ENCODE assay signal across 1 cellular context in genomic region chr2:225017713-225018112, GRCh38.
TF ChIP-seq lines count a peak whose summit lies in the region.

No MANE protein-coding gene starts in this region.

TF ChIP-seq in liver, 16 proteins besides CTCF, POLR2A, EP300 and RAD21 (continued from another document):
- TF ChIP-seq, protein P1, sequence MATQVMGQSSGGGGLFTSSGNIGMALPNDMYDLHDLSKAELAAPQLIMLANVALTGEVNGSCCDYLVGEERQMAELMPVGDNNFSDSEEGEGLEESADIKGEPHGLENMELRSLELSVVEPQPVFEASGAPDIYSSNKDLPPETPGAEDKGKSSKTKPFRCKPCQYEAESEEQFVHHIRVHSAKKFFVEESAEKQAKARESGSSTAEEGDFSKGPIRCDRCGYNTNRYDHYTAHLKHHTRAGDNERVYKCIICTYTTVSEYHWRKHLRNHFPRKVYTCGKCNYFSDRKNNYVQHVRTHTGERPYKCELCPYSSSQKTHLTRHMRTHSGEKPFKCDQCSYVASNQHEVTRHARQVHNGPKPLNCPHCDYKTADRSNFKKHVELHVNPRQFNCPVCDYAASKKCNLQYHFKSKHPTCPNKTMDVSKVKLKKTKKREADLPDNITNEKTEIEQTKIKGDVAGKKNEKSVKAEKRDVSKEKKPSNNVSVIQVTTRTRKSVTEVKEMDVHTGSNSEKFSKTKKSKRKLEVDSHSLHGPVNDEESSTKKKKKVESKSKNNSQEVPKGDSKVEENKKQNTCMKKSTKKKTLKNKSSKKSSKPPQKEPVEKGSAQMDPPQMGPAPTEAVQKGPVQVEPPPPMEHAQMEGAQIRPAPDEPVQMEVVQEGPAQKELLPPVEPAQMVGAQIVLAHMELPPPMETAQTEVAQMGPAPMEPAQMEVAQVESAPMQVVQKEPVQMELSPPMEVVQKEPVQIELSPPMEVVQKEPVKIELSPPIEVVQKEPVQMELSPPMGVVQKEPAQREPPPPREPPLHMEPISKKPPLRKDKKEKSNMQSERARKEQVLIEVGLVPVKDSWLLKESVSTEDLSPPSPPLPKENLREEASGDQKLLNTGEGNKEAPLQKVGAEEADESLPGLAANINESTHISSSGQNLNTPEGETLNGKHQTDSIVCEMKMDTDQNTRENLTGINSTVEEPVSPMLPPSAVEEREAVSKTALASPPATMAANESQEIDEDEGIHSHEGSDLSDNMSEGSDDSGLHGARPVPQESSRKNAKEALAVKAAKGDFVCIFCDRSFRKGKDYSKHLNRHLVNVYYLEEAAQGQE (IDR thresholded peaks at IDR 0.05), result no peak
- TF ChIP-seq RXRA (IDR thresholded peaks at IDR 0.05) (peak in 1 of 2 donors; percentile 5), JUND (IDR thresholded peaks at IDR 0.05) (peak in 1 of 2 donors; percentile 20)
